1 cellular context compared by ENCODE assay signal in genomic region chr5:36605241-36605640, GRCh38.
TF ChIP-seq lines count a peak whose summit lies in the region.

No MANE protein-coding gene starts in this region.

TF ChIP-seq in HCT116, 20 proteins besides CTCF, POLR2A, EP300 and RAD21 (continued from another document):
- TF ChIP-seq ZBTB33 (IDR thresholded peaks at IDR 0.05; ENCODE audit: extremely low read depth, insufficient replicate concordance, low read length) (no peak), SIN3A (IDR thresholded peaks at IDR 0.05; ENCODE audit: low read depth) (no peak), ZFX (IDR thresholded peaks at IDR 0.05) (no peak), ELF1 (IDR thresholded peaks at IDR 0.05; ENCODE audit: borderline replicate concordance, low read depth) (no peak), JUND (IDR thresholded peaks at IDR 0.05) (no peak), MAX (IDR thresholded peaks at IDR 0.05) (no peak), CEBPB (IDR thresholded peaks at IDR 0.05; ENCODE audit: low read depth) (no peak), POLR2AphosphoS5 (IDR thresholded peaks at IDR 0.05; ENCODE audit: low read depth, low read length) (no peak), SP1 (IDR thresholded peaks at IDR 0.05; ENCODE audit: low read depth) (no peak), YY1 (IDR thresholded peaks at IDR 0.05; ENCODE audit: extremely low read depth, insufficient replicate concordance, low read depth, low read length) (no peak), EZH2phosphoT487 (IDR thresholded peaks at IDR 0.05; ENCODE audit: borderline replicate concordance) (no peak), EGR1 (IDR thresholded peaks at IDR 0.05; ENCODE audit: low read depth) (no peak), ATF3 (IDR thresholded peaks at IDR 0.05) (no peak), SRF (IDR thresholded peaks at IDR 0.05; ENCODE audit: low read depth) (no peak), ZNF274 (IDR thresholded peaks at IDR 0.05; ENCODE audit: low read depth, low read length) (no peak), FOSL1 (IDR thresholded peaks at IDR 0.05; ENCODE audit: low read depth) (no peak), TCF7L2 (IDR thresholded peaks at IDR 0.05; ENCODE audit: borderline replicate concordance, extremely low read depth, insufficient read depth, insufficient read length) (no peak), REST (IDR thresholded peaks at IDR 0.05; ENCODE audit: low read depth) (no peak), CBX3 (IDR thresholded peaks at IDR 0.05; ENCODE audit: low read depth) (no peak)
